In the genomic region with DNA sequence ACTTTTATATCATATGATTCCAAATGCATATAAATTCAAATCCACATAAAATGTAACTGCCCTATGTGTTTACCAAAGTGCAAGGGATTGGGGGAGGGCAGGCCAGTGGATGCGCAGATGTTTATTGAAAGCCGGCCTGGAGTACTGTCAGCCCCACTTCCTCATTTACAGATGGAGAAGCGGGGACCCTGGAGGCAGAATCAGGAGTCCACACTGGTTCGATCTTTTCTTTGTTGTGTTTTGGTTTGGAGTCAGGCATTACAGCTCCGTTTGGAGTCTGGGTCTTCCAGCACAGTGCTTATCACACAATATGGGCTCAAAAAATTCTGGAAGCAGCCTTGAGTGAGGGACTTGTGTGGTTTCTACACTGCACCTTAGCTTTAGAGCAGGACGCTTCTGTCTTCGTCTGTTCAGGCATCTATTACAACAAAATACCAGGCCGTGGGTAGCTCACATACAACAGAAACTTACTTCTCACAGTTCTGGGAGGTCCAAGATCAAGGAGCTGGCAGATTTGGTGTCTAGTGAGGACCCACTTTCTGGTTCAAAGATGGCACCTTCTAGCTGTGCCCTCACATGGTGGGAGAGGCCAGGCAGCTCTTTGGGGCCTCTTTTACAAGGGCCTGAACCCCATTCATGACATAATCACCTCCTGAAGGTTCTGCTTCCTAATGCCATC, we compare ENCODE assay signal across 26 cellular contexts.
A peak's percentile ranks its signal among the peaks of the same experiment; 100 is the strongest.
DNase-seq lines count a peak whose midpoint lies in the region; ATAC-seq, FAIRE-seq and TF ChIP-seq lines count a peak whose summit lies in the region.
"Had no signal": no experiment of that assay in that cellular context is flagged by ENCODE, and none has a peak within 500 bp of the region (broad histone marks: within the 10 kb centered on the region; RNA-seq: fewer than 3 reads in every experiment).

No MANE protein-coding gene starts in this region.

- H3K4me1 ChIP-seq in GM12878 (ENCODE audit: control insufficient read depth, insufficient read depth, low read length), result no peaks in the 10 kb centered on the region
- peaks cover 12 to 14% of the 10 kb centered on the region in 2 experiments for H3K4me1 ChIP-seq in neutrophil (ENCODE audit: control insufficient read depth in 1 of 2, insufficient read depth in 1 of 2, low read depth in 1 of 2, low read length in 1 of 2)
- H3K4me1 ChIP-seq: prostate gland, stomach, tibial nerve had no signal

- H3K79me2 ChIP-seq in GM12878 (ENCODE audit: control insufficient read depth, insufficient read depth, low read length), result no peaks in the 10 kb centered on the region

- no peak for DNase-seq in GM12891 (ENCODE audit: insufficient read length, low spot score)
- DNase-seq in MV-4-11 (lab: John Stamatoyannopoulos, UW), result peak; percentile 74
- DNase-seq in GM12878 (ENCODE audit: low read depth, low spot score), result no peak
- DNase-seq in NCI-H2081 (lab: John Stamatoyannopoulos, UW), result no peak
- DNase-seq in NCI-H1105 treated with DMSO at 0.1 percent for 48 hours (lab: John Stamatoyannopoulos, UW), result no peak
- DNase-seq in epidermal melanocyte (ENCODE audit: insufficient read length, low spot score), result no peak
- DNase-seq: activated CD4-positive, alpha-beta T cell treated with anti-CD3 and anti-CD28 coated beads for 4 hours; activated CD8-positive, alpha-beta memory T cell treated with anti-CD3 and anti-CD28 coated beads for 24 hours; activated naive CD4-positive, alpha-beta T cell treated with anti-CD3 and anti-CD28 coated beads for 36 hours; activated T-cell treated with anti-CD3 and anti-CD28 coated beads, Interleukin-2, amount 50 U/mL, for 1 hour; effector memory CD4-positive, alpha-beta T cell; foreskin melanocyte; hippocampal formation; left ventricle myocardium superior; MM.1S; NCI-H2029; NCI-H226; NCI-H774; stimulated activated CD4-positive, alpha-beta T cell treated with anti-CD3 and anti-CD28 coated beads, Interleukin-15, amount 100 ng/mL, for 24 hours; stomach had no signal

- BruUV-seq in GM12878 (replicated peaks; lab: Mats Ljungman, UMichigan), result no TSS peak

- H4K20me1 ChIP-seq in GM12878 (ENCODE audit: control insufficient read depth, insufficient read depth), result no peaks in the 10 kb centered on the region

- TF ChIP-seq CTCF in GM12878 (IDR thresholded peaks at IDR 0.05 in 2 of 3, conservative IDR thresholded peaks at IDR 0.05 in 1 of 3; ENCODE audit: control insufficient read depth in 2 of 3, extremely low read depth in 1 of 3, insufficient read depth in 1 of 3, low read depth in 3 of 3, low read length in 3 of 3), result no peak
- TF ChIP-seq CTCF in neutrophil (IDR thresholded peaks at IDR 0.05), result no peak

- no peak overlapping the region for H2AFZ ChIP-seq in GM12878 (ENCODE audit: control insufficient read depth, low read depth, low read length)

- TF ChIP-seq POLR2A in GM12891 (IDR thresholded peaks at IDR 0.05; ENCODE audit: low read depth, low read length), result no peak
- TF ChIP-seq POLR2A in GM12878 (IDR thresholded peaks at IDR 0.05; ENCODE audit: low read depth, low read length), result no peak

- WGBS in GM12878 (ENCODE audit: insufficient coverage, insufficient replicate concordance, low lambda C conversion rate, missing lambda C conversion rate), result 70% methylated on average over 8 of the region's 8 CpGs

- TF ChIP-seq EP300 in GM12878 (IDR thresholded peaks at IDR 0.05; ENCODE audit: borderline replicate concordance in 1 of 2, control insufficient read depth in 1 of 2, low read depth in 2 of 2, low read length in 2 of 2), result no peak

- FAIRE-seq in GM12891 (lab: Jason Lieb, UNC) (no peak), GM12878 (lab: Jason Lieb, UNC) (no peak)
- FAIRE-seq: colon, GM18507, TTC549 had no signal

- H3K27ac ChIP-seq in GM12878 (ENCODE audit: control insufficient read depth, insufficient read depth), result no peak overlapping the region
- peak overlapping the region; percentile 4 for H3K27ac ChIP-seq in neutrophil
- H3K27ac ChIP-seq: prostate gland, stomach, tibial nerve had no signal

- H3K9me3 ChIP-seq in GM12878 (replicated peaks; ENCODE audit: control insufficient read depth, insufficient read depth, low read length) (peaks cover 4% of the 10 kb centered on the region; the same call in 2 of the 3 replicates), neutrophil (no peaks in the 10 kb centered on the region)
- H3K9me3 ChIP-seq: prostate gland, stomach, tibial nerve had no signal

- no peak for ATAC-seq in GM12878
- ATAC-seq: left ventricle myocardium superior had no signal

- intact Hi-C loops in GM12878 (cut with micrococcal nuclease; ENCODE audit: unreplicated experiment), result no loop called here

- no peak for TF ChIP-seq RAD21 in GM12878 (IDR thresholded peaks at IDR 0.05; ENCODE audit: insufficient read depth, low read depth, low read length)

- 0 out of 4 replicates have a peak, but pooled peaks cover 0 to 2% of the 10 kb centered on the region in 2 experiments for H3K27me3 ChIP-seq in GM12878 (replicated peaks in 1 of 2; ENCODE audit: control insufficient read depth in 2 of 2, insufficient read depth in 2 of 2, low read length in 1 of 2)
- H3K27me3 ChIP-seq in neutrophil, result no peaks in the 10 kb centered on the region
- H3K27me3 ChIP-seq: stomach, tibial nerve had no signal

- no peak overlapping the region for H3K4me2 ChIP-seq in GM12878 (ENCODE audit: control insufficient read depth, insufficient read depth)

- SMC1A ChIA-PET in GM12878 (lab: Charles Lee; ENCODE audit: uncharacterized antibody, unreplicated experiment), result interaction anchor here (0.7 to 1.9 kb wide), 6 partner anchors 8 to 59 kb away, joined by 3 to 5 read pairs (median 4); no protein-coding TSS in a partner anchor

- no peaks in the 10 kb centered on the region; a peak in 1 of 4 replicates for H3K36me3 ChIP-seq in GM12878 (ENCODE audit: control insufficient read depth in 2 of 2, insufficient read depth in 2 of 2, low read length in 1 of 2)
- no peaks in the 10 kb centered on the region for H3K36me3 ChIP-seq in neutrophil
- H3K36me3 ChIP-seq: prostate gland, stomach, tibial nerve had no signal

- in situ Hi-C loops in GM12878 (cut with MboI), result no loop called here

- POLR2A ChIA-PET in GM12878 (lab: Charles Lee), result interaction anchor here (1.9 kb wide), 1 partner anchor 13 kb away, joined by 6 read pairs; no protein-coding TSS in a partner anchor

- RAD21 ChIA-PET in GM12878 (lab: Charles Lee; ENCODE audit: unreplicated experiment), result no interaction called here

- H3K9ac ChIP-seq in GM12878 (ENCODE audit: control insufficient read depth, insufficient read depth, low read length), result no peak overlapping the region

- no peak overlapping the region for H3K4me3 ChIP-seq in GM12878
- H3K4me3 ChIP-seq in neutrophil (ENCODE audit: low read depth in 1 of 2, low read length in 1 of 2), result no peak overlapping the region
- H3K4me3 ChIP-seq: prostate gland, stomach, tibial nerve had no signal

- CTCF ChIA-PET in GM12878 (lab: Yijun Ruan, JAX), result interaction anchor here (0.7 to 1.0 kb wide), 3 partner anchors 36 to 597 kb away, joined by 3 read pairs; no protein-coding TSS in a partner anchor

TF ChIP-seq in GM12891, 5 proteins besides CTCF, POLR2A, EP300 and RAD21:
- TF ChIP-seq POU2F2 (IDR thresholded peaks at IDR 0.05; ENCODE audit: low read depth, low read length) (no peak), SPI1 (IDR thresholded peaks at IDR 0.05; ENCODE audit: low read depth, low read length) (peak; percentile 40; the same call in 1 of the 2 replicates)

TF ChIP-seq in GM12878, 131 proteins besides CTCF, POLR2A, EP300 and RAD21:
- peak; percentile 79 for TF ChIP-seq SPI1 (IDR thresholded peaks at IDR 0.05; ENCODE audit: borderline replicate concordance, insufficient read depth, low read depth, low read length)
- TF ChIP-seq ETV6 (conservative IDR thresholded peaks at IDR 0.05 in 1 of 2, IDR thresholded peaks at IDR 0.05 in 1 of 2; ENCODE audit: borderline replicate concordance in 1 of 2, low read depth in 1 of 2), result no peak
